In genomic region chr4:103493450-103494159, GRCh38 we compare ENCODE assay signal across 21 cellular contexts.
DNase-seq lines count a peak whose midpoint lies in the region; FAIRE-seq and TF ChIP-seq lines count a peak whose summit lies in the region.
"Had no signal": no experiment of that assay in that cellular context is flagged by ENCODE, and none has a peak within 500 bp of the region (broad histone marks: within the 10 kb centered on the region; RNA-seq: fewer than 3 reads in every experiment).

No MANE protein-coding gene starts in this region.

- no peaks in the 10 kb centered on the region for H3K4me1 Mint-ChIP-seq in Caco-2 (ENCODE audit: low read depth, unreplicated experiment)
- H3K4me1 Mint-ChIP-seq: B cell, T-helper 17 cell had no signal

- peak; percentile 36 to 58 for DNase-seq in Caco-2
- peak; percentile 76 for DNase-seq in DMS53 (lab: John Stamatoyannopoulos, UW)
- DNase-seq in NCI-H510A treated with DMSO at 0.1 percent for 48 hours (lab: John Stamatoyannopoulos, UW), result peak; percentile 66
- DNase-seq in bronchial epithelial cell (ENCODE audit: low read depth), result peak; percentile 41
- no peak for DNase-seq in GM23248
- no peak for DNase-seq in occipital lobe (lab: John Stamatoyannopoulos, UW)
- DNase-seq in GM03348 (ENCODE audit: low spot score), result no peak
- DNase-seq: CD8-positive, alpha-beta T cell; HCEC 1CT; IMR-90; KG1; MG63; NCI-H2081; NCI-H526 treated with DMSO at 0.1 percent for 48 hours; Peyer's patch; SIG-M5; T-helper 17 cell had no signal

- H3K27ac Mint-ChIP-seq in Caco-2 (ENCODE audit: unreplicated experiment), result no peak overlapping the region
- H3K27ac Mint-ChIP-seq: B cell; CD8-positive, alpha-beta T cell; T-helper 17 cell had no signal

- intact Hi-C loops in Caco-2 (cut with micrococcal nuclease; ENCODE audit: unreplicated experiment), result loop anchor here (2.0 kb wide), 1 partner anchor 15 kb away; no protein-coding TSS in a partner anchor

- H3K9ac ChIP-seq in GM23248, result no peak overlapping the region

- H3K9me3 Mint-ChIP-seq in Caco-2 (ENCODE audit: unreplicated experiment), result no peaks in the 10 kb centered on the region
- H3K9me3 Mint-ChIP-seq: CD8-positive, alpha-beta T cell had no signal

- in situ Hi-C loops in GM23248 (cut with MboI), result loop anchor here (25.0 kb wide), 1 partner anchor 419 kb away; no protein-coding TSS in a partner anchor

- peaks cover 13% of the 10 kb centered on the region for H3F3A ChIP-seq in GM23248 (ENCODE audit: insufficient read depth)

- H3K9me3 ChIP-seq in Caco-2 (no peaks in the 10 kb centered on the region), GM23248 (ENCODE audit: low read depth) (no peaks in the 10 kb centered on the region)
- H3K9me3 ChIP-seq: MG63, Peyer's patch had no signal

- H3K27ac ChIP-seq in GM23248, result no peak overlapping the region
- H3K27ac ChIP-seq: C4-2B, Peyer's patch, SK-N-MC had no signal

- WGBS in GM23248 (ENCODE audit: low coverage in 1 of 2, low lambda C conversion rate in 2 of 2, missing lambda C conversion rate in 2 of 2), 2 experiments, result 28 to 36% methylated on average over 4 of the region's 4 CpGs

- no peak overlapping the region for H2AFZ ChIP-seq in GM23248

- H3K4me3 Mint-ChIP-seq in Caco-2 (ENCODE audit: unreplicated experiment), result no peak overlapping the region
- H3K4me3 Mint-ChIP-seq: B cell; CD8-positive, alpha-beta T cell; T-helper 17 cell had no signal

- no peak for FAIRE-seq in bronchial epithelial cell (lab: Jason Lieb, UNC)
- FAIRE-seq: H1 had no signal

- H3K79me2 ChIP-seq in GM23248 (ENCODE audit: insufficient read depth), result no peaks in the 10 kb centered on the region

- no peaks in the 10 kb centered on the region for H4K20me1 ChIP-seq in GM23248 (ENCODE audit: insufficient read depth)

- TF ChIP-seq CTCF in Caco-2 (IDR thresholded peaks at IDR 0.05; ENCODE audit: insufficient read depth in 1 of 2, low read depth in 1 of 2, low read length in 1 of 2, severe bottlenecking in 1 of 2, unreplicated experiment in 1 of 2) (no peak), bronchial epithelial cell (IDR thresholded peaks at IDR 0.05; ENCODE audit: insufficient read depth, low read length, severe bottlenecking) (no peak)

- H3K4me2 ChIP-seq in GM23248 (ENCODE audit: unreplicated experiment), result no peak overlapping the region

- H3K4me3 ChIP-seq in Caco-2 (ENCODE audit: low read depth, low read length) (no peak overlapping the region), bronchial epithelial cell (ENCODE audit: low read depth, low read length) (no peak overlapping the region), GM23248 (no peak overlapping the region)
- H3K4me3 ChIP-seq: MG63, Peyer's patch, SK-N-MC had no signal

- H3K27me3 ChIP-seq in Caco-2 (replicated peaks; ENCODE audit: control insufficient read depth, insufficient read depth, low read length), result no peaks in the 10 kb centered on the region
- H3K27me3 ChIP-seq in bronchial epithelial cell (ENCODE audit: control insufficient read depth, insufficient read depth, low read length), result no peaks in the 10 kb centered on the region
- no peaks in the 10 kb centered on the region for H3K27me3 ChIP-seq in GM23248 (replicated peaks; ENCODE audit: insufficient read depth)
- H3K27me3 ChIP-seq: MG63, Peyer's patch had no signal

- POLR2A ChIA-PET in Caco-2 (lab: Charles Lee), result no interaction called here

- no peaks in the 10 kb centered on the region for H3K36me3 Mint-ChIP-seq in Caco-2 (ENCODE audit: insufficient read depth, unreplicated experiment)
- H3K36me3 Mint-ChIP-seq: CD8-positive, alpha-beta T cell had no signal

- no peaks in the 10 kb centered on the region for H3K27me3 Mint-ChIP-seq in Caco-2 (ENCODE audit: insufficient read depth, unreplicated experiment)
- H3K27me3 Mint-ChIP-seq: B cell, T-helper 17 cell had no signal

- CTCF ChIA-PET in Caco-2 (lab: Charles Lee), result no interaction called here

- H3K4me1 ChIP-seq in Caco-2 (peaks cover 21% of the 10 kb centered on the region), GM23248 (ENCODE audit: insufficient read depth) (peaks cover 14% of the 10 kb centered on the region)
- H3K4me1 ChIP-seq: Peyer's patch had no signal

- BruUV-seq in Caco-2 (replicated peaks; lab: Mats Ljungman, UMichigan), result no TSS peak

- no peaks in the 10 kb centered on the region for H3K36me3 ChIP-seq in Caco-2 (ENCODE audit: control insufficient read depth, insufficient read depth, low read length)
- H3K36me3 ChIP-seq in bronchial epithelial cell (ENCODE audit: control insufficient read depth, insufficient read depth, low read length), result no peaks in the 10 kb centered on the region
- H3K36me3 ChIP-seq in GM23248 (ENCODE audit: low read depth), result no peaks in the 10 kb centered on the region
- H3K36me3 ChIP-seq: MG63, Peyer's patch had no signal

- H3K9me2 ChIP-seq in GM23248 (ENCODE audit: insufficient read depth), result no peaks in the 10 kb centered on the region

Comparison
In these comparisons a context has a peak if more than half of its experiments do, and no peak if none do; other contexts are left out.
1. DNase-seq: peak in Caco-2 (2 of 2), DMS53 (single experiment), NCI-H510A treated with DMSO at 0.1 percent for 48 hours (single experiment) and bronchial epithelial cell (single experiment); none in GM23248 (single experiment), occipital lobe (single experiment) and GM03348 (single experiment).